8 cellular contexts compared by ENCODE assay signal in genomic region chr1:98107256-98107655, GRCh38.
"Had no signal": no experiment of that assay in that cellular context is flagged by ENCODE, and none has a peak within 500 bp of the region (broad histone marks: within the 10 kb centered on the region; RNA-seq: fewer than 3 reads in every experiment).

No MANE protein-coding gene starts in this region.

- FAIRE-seq: G401.6, GM12878, GM12891, GM12892, GM18507, GM19239 had no signal

- DNase-seq: GDM1, GF-D8 had no signal

- H3K4me3 ChIP-seq: GM12878 had no signal

- ATAC-seq: GM12878 had no signal
